2 cellular contexts compared by ENCODE assay signal in the genomic region with DNA sequence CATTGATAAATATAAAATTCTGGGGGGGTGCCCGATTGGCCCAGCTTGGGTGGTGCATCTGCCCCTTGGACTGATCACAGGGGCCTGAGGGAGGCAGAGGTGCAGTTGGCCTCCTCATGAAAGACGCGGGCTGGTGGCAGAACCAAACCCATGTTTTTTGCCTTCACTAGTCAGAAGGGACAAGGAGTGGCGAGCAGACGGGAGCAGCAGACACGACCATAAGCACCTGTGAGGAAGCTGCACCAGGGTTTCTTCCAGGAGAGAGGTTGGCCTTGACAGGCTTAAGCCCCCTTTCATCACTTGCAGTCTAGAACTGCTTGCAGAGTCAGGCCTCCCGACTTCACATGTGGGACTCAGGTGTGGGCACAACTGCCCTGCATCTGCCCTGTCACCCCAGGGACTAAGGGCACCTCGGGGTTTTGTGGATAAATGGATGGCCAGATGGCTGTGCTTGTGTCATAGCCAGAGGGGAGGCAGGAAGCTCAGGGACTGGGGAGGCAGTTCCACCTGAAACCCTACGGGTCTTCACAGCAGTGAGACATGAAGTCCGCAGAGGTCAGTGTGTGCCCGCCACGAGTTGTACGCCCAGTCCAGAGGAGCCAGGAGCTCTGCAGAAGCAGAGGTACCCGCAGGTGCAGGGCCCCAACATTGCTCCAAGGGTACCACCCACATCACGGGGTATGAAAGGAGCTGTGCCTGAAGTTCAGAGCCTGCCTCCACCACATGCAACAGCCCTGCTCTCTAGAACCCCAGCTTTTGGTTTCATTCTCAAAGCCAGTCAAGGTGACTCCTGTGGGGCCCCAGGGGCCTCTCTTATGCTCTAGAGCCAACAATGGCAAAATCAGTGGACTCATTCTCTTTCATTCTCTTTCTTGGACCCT.
TF ChIP-seq lines count a peak whose summit lies in the region.

No MANE protein-coding gene starts in this region.

TF ChIP-seq in GM12878, 131 proteins besides CTCF, POLR2A, EP300 and RAD21:
- TF ChIP-seq WRNIP1 (IDR thresholded peaks at IDR 0.05; ENCODE audit: borderline replicate concordance, low read depth, low read length) (no peak), IRF4 (IDR thresholded peaks at IDR 0.05; ENCODE audit: low read depth, low read length) (no peak), FOXM1 (IDR thresholded peaks at IDR 0.05; ENCODE audit: low read depth, low read length) (no peak), STAT3 (IDR thresholded peaks at IDR 0.05; ENCODE audit: low read depth, low read length) (no peak), MYB (IDR thresholded peaks at IDR 0.05; ENCODE audit: borderline replicate concordance, low read depth, low read length) (no peak), CBFB (IDR thresholded peaks at IDR 0.05; ENCODE audit: low read depth) (no peak), SMC3 (IDR thresholded peaks at IDR 0.05; ENCODE audit: borderline replicate concordance, low read length) (no peak), TCF3 (IDR thresholded peaks at IDR 0.05; ENCODE audit: borderline replicate concordance, insufficient read depth, low read depth, low read length) (no peak), CBX5 (IDR thresholded peaks at IDR 0.05; ENCODE audit: low read depth) (no peak), PAX8 (IDR thresholded peaks at IDR 0.05) (no peak), DPF2 (IDR thresholded peaks at IDR 0.05) (no peak)
- TF ChIP-seq, protein P1, sequence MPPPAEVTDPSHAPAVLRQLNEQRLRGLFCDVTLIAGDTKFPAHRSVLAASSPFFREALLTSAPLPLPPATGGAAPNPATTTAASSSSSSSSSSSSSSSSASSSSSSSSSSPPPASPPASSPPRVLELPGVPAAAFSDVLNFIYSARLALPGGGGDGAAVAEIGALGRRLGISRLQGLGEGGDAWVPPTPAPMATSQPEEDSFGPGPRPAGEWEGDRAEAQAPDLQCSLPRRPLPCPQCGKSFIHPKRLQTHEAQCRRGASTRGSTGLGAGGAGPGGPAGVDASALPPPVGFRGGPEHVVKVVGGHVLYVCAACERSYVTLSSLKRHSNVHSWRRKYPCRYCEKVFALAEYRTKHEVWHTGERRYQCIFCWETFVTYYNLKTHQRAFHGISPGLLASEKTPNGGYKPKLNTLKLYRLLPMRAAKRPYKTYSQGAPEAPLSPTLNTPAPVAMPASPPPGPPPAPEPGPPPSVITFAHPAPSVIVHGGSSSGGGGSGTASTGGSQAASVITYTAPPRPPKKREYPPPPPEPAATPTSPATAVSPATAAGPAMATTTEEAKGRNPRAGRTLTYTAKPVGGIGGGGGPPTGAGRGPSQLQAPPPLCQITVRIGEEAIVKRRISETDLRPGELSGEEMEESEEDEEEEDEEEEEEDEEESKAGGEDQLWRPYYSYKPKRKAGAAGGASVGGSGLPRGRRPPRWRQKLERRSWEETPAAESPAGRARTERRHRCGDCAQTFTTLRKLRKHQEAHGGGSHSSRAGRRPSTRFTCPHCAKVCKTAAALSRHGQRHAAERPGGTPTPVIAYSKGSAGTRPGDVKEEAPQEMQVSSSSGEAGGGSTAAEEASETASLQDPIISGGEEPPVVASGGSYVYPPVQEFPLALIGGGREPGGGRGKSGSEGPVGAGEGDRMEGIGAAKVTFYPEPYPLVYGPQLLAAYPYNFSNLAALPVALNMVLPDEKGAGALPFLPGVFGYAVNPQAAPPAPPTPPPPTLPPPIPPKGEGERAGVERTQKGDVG (CRISPR knock-in tag; IDR thresholded peaks at IDR 0.05) = no peak
- TF ChIP-seq, protein P2, sequence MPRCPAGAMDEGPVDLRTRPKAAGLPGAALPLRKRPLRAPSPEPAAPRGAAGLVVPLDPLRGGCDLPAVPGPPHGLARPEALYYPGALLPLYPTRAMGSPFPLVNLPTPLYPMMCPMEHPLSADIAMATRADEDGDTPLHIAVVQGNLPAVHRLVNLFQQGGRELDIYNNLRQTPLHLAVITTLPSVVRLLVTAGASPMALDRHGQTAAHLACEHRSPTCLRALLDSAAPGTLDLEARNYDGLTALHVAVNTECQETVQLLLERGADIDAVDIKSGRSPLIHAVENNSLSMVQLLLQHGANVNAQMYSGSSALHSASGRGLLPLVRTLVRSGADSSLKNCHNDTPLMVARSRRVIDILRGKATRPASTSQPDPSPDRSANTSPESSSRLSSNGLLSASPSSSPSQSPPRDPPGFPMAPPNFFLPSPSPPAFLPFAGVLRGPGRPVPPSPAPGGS (IDR thresholded peaks at IDR 0.05; ENCODE audit: borderline replicate concordance, insufficient read depth, low read depth, low read length, poor library complexity, severe bottlenecking) = no peak
- TF ChIP-seq, protein P3, sequence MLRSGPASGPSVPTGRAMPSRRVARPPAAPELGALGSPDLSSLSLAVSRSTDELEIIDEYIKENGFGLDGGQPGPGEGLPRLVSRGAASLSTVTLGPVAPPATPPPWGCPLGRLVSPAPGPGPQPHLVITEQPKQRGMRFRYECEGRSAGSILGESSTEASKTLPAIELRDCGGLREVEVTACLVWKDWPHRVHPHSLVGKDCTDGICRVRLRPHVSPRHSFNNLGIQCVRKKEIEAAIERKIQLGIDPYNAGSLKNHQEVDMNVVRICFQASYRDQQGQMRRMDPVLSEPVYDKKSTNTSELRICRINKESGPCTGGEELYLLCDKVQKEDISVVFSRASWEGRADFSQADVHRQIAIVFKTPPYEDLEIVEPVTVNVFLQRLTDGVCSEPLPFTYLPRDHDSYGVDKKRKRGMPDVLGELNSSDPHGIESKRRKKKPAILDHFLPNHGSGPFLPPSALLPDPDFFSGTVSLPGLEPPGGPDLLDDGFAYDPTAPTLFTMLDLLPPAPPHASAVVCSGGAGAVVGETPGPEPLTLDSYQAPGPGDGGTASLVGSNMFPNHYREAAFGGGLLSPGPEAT (IDR thresholded peaks at IDR 0.05; ENCODE audit: low read depth) = no peak
- TF ChIP-seq, protein P4, sequence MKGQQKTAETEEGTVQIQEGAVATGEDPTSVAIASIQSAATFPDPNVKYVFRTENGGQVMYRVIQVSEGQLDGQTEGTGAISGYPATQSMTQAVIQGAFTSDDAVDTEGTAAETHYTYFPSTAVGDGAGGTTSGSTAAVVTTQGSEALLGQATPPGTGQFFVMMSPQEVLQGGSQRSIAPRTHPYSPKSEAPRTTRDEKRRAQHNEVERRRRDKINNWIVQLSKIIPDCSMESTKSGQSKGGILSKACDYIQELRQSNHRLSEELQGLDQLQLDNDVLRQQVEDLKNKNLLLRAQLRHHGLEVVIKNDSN (IDR thresholded peaks at IDR 0.05; ENCODE audit: borderline replicate concordance, extremely low read length, insufficient read depth, low read depth, low read length) = no peak

TF ChIP-seq in HepG2, 621 proteins besides CTCF, POLR2A, EP300 and RAD21:
- TF ChIP-seq GTF3A (CRISPR knock-in tag; conservative IDR thresholded peaks at IDR 0.05) (no peak), ZNF552 (CRISPR knock-in tag; IDR thresholded peaks at IDR 0.05; ENCODE audit: borderline replicate concordance) (no peak), SNAPC2 (CRISPR knock-in tag; IDR thresholded peaks at IDR 0.05) (no peak), RNF2 (conservative IDR thresholded peaks at IDR 0.05; ENCODE audit: low read depth) (no peak), ZNF883 (CRISPR knock-in tag; IDR thresholded peaks at IDR 0.05; ENCODE audit: not compliant biosample characterization) (no peak), TGIF2 (CRISPR knock-in tag; IDR thresholded peaks at IDR 0.05) (no peak), ZNF615 (CRISPR knock-in tag; IDR thresholded peaks at IDR 0.05; ENCODE audit: borderline replicate concordance) (no peak), HMGA1 (CRISPR knock-in tag; conservative IDR thresholded peaks at IDR 0.05) (no peak), ZFP36L1 (CRISPR knock-in tag; IDR thresholded peaks at IDR 0.05) (no peak), NFRKB (IDR thresholded peaks at IDR 0.05) (no peak), SMC3 (IDR thresholded peaks at IDR 0.05; ENCODE audit: low read length) (no peak), CBX1 (IDR thresholded peaks at IDR 0.05; ENCODE audit: low read depth) (no peak)
- TF ChIP-seq, protein P5, sequence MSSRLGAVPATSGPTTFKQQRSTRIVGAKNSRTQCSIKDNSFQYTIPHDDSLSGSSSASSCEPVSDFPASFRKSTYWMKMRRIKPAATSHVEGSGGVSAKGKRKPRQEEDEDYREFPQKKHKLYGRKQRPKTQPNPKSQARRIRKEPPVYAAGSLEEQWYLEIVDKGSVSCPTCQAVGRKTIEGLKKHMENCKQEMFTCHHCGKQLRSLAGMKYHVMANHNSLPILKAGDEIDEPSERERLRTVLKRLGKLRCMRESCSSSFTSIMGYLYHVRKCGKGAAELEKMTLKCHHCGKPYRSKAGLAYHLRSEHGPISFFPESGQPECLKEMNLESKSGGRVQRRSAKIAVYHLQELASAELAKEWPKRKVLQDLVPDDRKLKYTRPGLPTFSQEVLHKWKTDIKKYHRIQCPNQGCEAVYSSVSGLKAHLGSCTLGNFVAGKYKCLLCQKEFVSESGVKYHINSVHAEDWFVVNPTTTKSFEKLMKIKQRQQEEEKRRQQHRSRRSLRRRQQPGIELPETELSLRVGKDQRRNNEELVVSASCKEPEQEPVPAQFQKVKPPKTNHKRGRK (CRISPR knock-in tag; IDR thresholded peaks at IDR 0.05) = no peak
- TF ChIP-seq, protein P6, sequence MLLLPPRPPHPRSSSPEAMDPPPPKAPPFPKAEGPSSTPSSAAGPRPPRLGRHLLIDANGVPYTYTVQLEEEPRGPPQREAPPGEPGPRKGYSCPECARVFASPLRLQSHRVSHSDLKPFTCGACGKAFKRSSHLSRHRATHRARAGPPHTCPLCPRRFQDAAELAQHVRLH (CRISPR knock-in tag; IDR thresholded peaks at IDR 0.05; ENCODE audit: borderline replicate concordance, low read depth) = no peak
